Comparison of ENCODE assay signal across 8 cellular contexts in genomic region chr19:39430675-39431593, GRCh38. TPM values are rescaled to one million over a fixed set of nuclear protein-coding genes. Genes with fewer than 3 reads are reported as not detected.
DNase-seq lines count a peak whose midpoint lies in the region; ATAC-seq and TF ChIP-seq lines count a peak whose summit lies in the region.

No MANE protein-coding gene starts in this region.

- 42 to 46% methylated on average over 17 to 25 of the region's 25 CpGs for WGBS in upper lobe of left lung, 2 donors

- ATAC-seq in mucosa of descending colon (peak; percentile 76), upper lobe of left lung (ENCODE audit: low FRiP score in 2 of 2) (peak; percentile 68 to 85), GM21367 (IDR thresholded peaks at IDR 0.05; ENCODE audit: unreplicated experiment) (no peak)

- H3K27ac ChIP-seq in HL-60 (replicated peaks): peak overlapping the region; percentile 60
- peak overlapping the region; percentile 43 to 89 for H3K27ac ChIP-seq in breast epithelium
- peak overlapping the region; percentile 86 to 96 (median 92) for H3K27ac ChIP-seq in upper lobe of left lung

- H3K9me3 ChIP-seq in ES-I3 (ENCODE audit: control insufficient read depth, insufficient read depth, low read length) (no peaks in the 10 kb centered on the region), breast epithelium (no peaks in the 10 kb centered on the region), mucosa of descending colon (no peaks in the 10 kb centered on the region), upper lobe of left lung (no peaks in the 10 kb centered on the region)

- DNase-seq in HL-60 (ENCODE audit: low read depth in 1 of 2, low spot score in 1 of 2) (peak; percentile 74 to 90), T-helper 1 cell (peak; percentile 55 to 95 (median 72)), breast epithelium (ENCODE audit: low spot score in 2 of 2) (no peak), mucosa of descending colon (peak in 1 of 3 donors; percentile 61), upper lobe of left lung (peak in 1 of 2 donors; percentile 88), NCI-H1417 treated with DMSO at 0.1 percent for 48 hours (lab: John Stamatoyannopoulos, UW) (no peak)

- no peak for TF ChIP-seq POLR2A in breast epithelium (IDR thresholded peaks at IDR 0.05)
- TF ChIP-seq POLR2A in upper lobe of left lung (IDR thresholded peaks at IDR 0.05): peak in 2 of 4 donors; percentile 27 to 69

- intact Hi-C loops in breast epithelium (cut with DNase I; ENCODE audit: low total_unique reads): no loop called here
- intact Hi-C loops in mucosa of descending colon (cut with DNase I, micrococcal nuclease): no loop called here

- H3K36me3 ChIP-seq in ES-I3 (ENCODE audit: insufficient read depth, low read length) (peaks cover 21% of the 10 kb centered on the region), breast epithelium (peaks cover 7% of the 10 kb centered on the region), mucosa of descending colon (ENCODE audit: low read depth) (peaks cover 5% of the 10 kb centered on the region), upper lobe of left lung (peaks cover 20 to 34% (median 30%) of the 10 kb centered on the region in 4 donors)

- peak overlapping the region; percentile 31; the same call in 1 of the 2 replicates for H3K9ac ChIP-seq in ES-I3 (ENCODE audit: low read depth, low read length)

- H3K4me3 ChIP-seq in HL-60 (replicated peaks; ENCODE audit: insufficient read depth, low read length): peak overlapping the region; percentile 10; the same call in 1 of the 2 replicates
- no peak overlapping the region for H3K4me3 ChIP-seq in breast epithelium
- no peak overlapping the region for H3K4me3 ChIP-seq in mucosa of descending colon
- peak overlapping the region in 2 of 4 donors; percentile 0 to 22 for H3K4me3 ChIP-seq in upper lobe of left lung

- H3K27me3 ChIP-seq in HL-60 (ENCODE audit: insufficient read depth, poor library complexity, severe bottlenecking) (no peaks in the 10 kb centered on the region), breast epithelium (no peaks in the 10 kb centered on the region), upper lobe of left lung (no peaks in the 10 kb centered on the region)

- TF ChIP-seq EP300 in upper lobe of left lung (IDR thresholded peaks at IDR 0.05): peak; percentile 98 to 100 (median 99)

- H3K4me1 ChIP-seq in ES-I3 (ENCODE audit: insufficient read depth, low read length) (peaks cover 15% of the 10 kb centered on the region; the same call in 1 of the 2 replicates), breast epithelium (peaks cover 9 to 13% of the 10 kb centered on the region in 2 donors), mucosa of descending colon (ENCODE audit: low read depth) (peaks cover 18% of the 10 kb centered on the region), upper lobe of left lung (peaks cover 41 to 68% (median 58%) of the 10 kb centered on the region in 4 donors)

- TF ChIP-seq CTCF in HL-60 (IDR thresholded peaks at IDR 0.05; ENCODE audit: insufficient read depth, low read length): no peak
- no peak for TF ChIP-seq CTCF in breast epithelium (IDR thresholded peaks at IDR 0.05)
- TF ChIP-seq CTCF in mucosa of descending colon (IDR thresholded peaks at IDR 0.05): no peak
- peak in 1 of 6 experiments; percentile 4 for TF ChIP-seq CTCF in upper lobe of left lung (IDR thresholded peaks at IDR 0.05)

RNA-seq across cellular contexts. Expression of gene RPS16, which starts 4.8 kb away (rescaled TPM):
- total RNA-seq in breast epithelium: 1,000 to 10,000 TPM; 1,681 to 3,245 (median 1,756) TPM
- 1,000 to 10,000 TPM; 1,270 to 1,804 (median 1,507) TPM for total RNA-seq in mucosa of descending colon
- 1,000 to 10,000 TPM in 4 of 6 donors, 100 to 1,000 TPM in 2; 634 to 2,303 (median 1,625) TPM for total RNA-seq in upper lobe of left lung

RNA-seq across cellular contexts. Expression of gene SUPT5H, which starts 14.4 kb away (rescaled TPM):
- total RNA-seq in breast epithelium: 100 to 1,000 TPM in 2 of 3 donors, 10 to 100 TPM in 1; 74.3 to 115 (median 103) TPM
- total RNA-seq in mucosa of descending colon: 100 to 1,000 TPM; 101 to 122 (median 102) TPM
- total RNA-seq in upper lobe of left lung: 100 to 1,000 TPM in 4 of 6 donors, 10 to 100 TPM in 2; 94.9 to 183 (median 111) TPM

RNA-seq across cellular contexts. Expression of gene PLEKHG2, which starts 18.5 kb away (rescaled TPM):
- total RNA-seq in breast epithelium (10 to 100 TPM in 2 of 3 donors, 1 to 10 TPM in 1; 8.0 to 11.8 (median 10.2) TPM), mucosa of descending colon (10 to 100 TPM in 2 of 3 donors, 1 to 10 TPM in 1; 6.5 to 26.7 (median 17.9) TPM), upper lobe of left lung (10 to 100 TPM; 15.8 to 48.1 (median 29.0) TPM)

RNA-seq across cellular contexts. Expression of gene ZFP36, which starts 24.3 kb away (rescaled TPM):
- total RNA-seq in breast epithelium (100 to 1,000 TPM in 2 of 3 donors, 10 to 100 TPM in 1; 91.7 to 299 (median 143) TPM), mucosa of descending colon (100 to 1,000 TPM; 200 to 236 (median 235) TPM), upper lobe of left lung (100 to 1,000 TPM; 195 to 525 (median 238) TPM)

RNA-seq across cellular contexts. Expression of gene MED29, which starts 39.8 kb away (rescaled TPM):
- total RNA-seq in breast epithelium (10 to 100 TPM; 36.6 to 49.5 (median 47.3) TPM), mucosa of descending colon (10 to 100 TPM; 28.4 to 31.2 (median 28.8) TPM), upper lobe of left lung (10 to 100 TPM; 18.9 to 51.1 (median 33.7) TPM)

Comparison
In these comparisons a context has a peak if more than half of its experiments do, and no peak if none do; other contexts are left out.
1. DNase-seq: peak in HL-60 (2 of 2) and T-helper 1 cell (5 of 5); none in breast epithelium (0 of 2) and NCI-H1417 treated with DMSO at 0.1 percent for 48 hours (single experiment).
2. Peak in every context shown above with its lines, with median percentiles within 50 percentile points of each other: H3K27ac ChIP-seq.